8 cellular contexts compared by ENCODE assay signal in genomic region chr12:43758728-43759563, GRCh38. TPM values are rescaled to one million over a fixed set of nuclear protein-coding genes. Genes with fewer than 3 reads are reported as not detected.
DNase-seq lines count a peak whose midpoint lies in the region; ATAC-seq, FAIRE-seq and TF ChIP-seq lines count a peak whose summit lies in the region.

Gene IRAK4, plus strand, starts transcription at chr12:43758951. Its CDS starts 9,161 bp downstream, at chr12:43768112.
Gene PUS7L, minus strand, starts transcription at chr12:43758790. Its CDS starts 3,545 bp downstream, at chr12:43755245.

- peak; percentile 96 for FAIRE-seq in GM18507 (lab: Jason Lieb, UNC)

- H3K4me3 ChIP-seq in hepatocyte: peak within 1 kb of the TSS; percentile 81

- H3K36me3 ChIP-seq in hepatocyte (replicated peaks; ENCODE audit: insufficient read depth, low read depth): no peaks in the 10 kb centered on the region

- peak; percentile 86 for DNase-seq in GM18507 (ENCODE audit: extremely low spot score, insufficient read length, low read depth)
- DNase-seq in NCI-H2029 (lab: John Stamatoyannopoulos, UW): peak; percentile 98
- peak; percentile 90 for DNase-seq in T1000 (lab: John Stamatoyannopoulos, UW)
- peak; percentile 98 for DNase-seq in astrocyte of the hippocampus (ENCODE audit: low read depth, low spot score)
- DNase-seq in hepatocyte (ENCODE audit: low spot score): peak; percentile 99
- DNase-seq in retina: peak; percentile 98
- no peak for DNase-seq in NCI-H2171 (lab: John Stamatoyannopoulos, UW)

- peak; percentile 98 for ATAC-seq in HG02981 (IDR thresholded peaks at IDR 0.05; ENCODE audit: unreplicated experiment)

- H2AFZ ChIP-seq in hepatocyte: peak within 1 kb of the TSS; percentile 87

- H3K79me2 ChIP-seq in hepatocyte: peaks cover 31% of the 10 kb centered on the region

- H3K4me2 ChIP-seq in hepatocyte: peak within 1 kb of the TSS; percentile 85

- H3K27me3 ChIP-seq in hepatocyte: no peaks in the 10 kb centered on the region

- H3K4me1 ChIP-seq in hepatocyte (ENCODE audit: insufficient read depth): peaks cover 17% of the 10 kb centered on the region

- 4% methylated on average over 54 of the region's 54 CpGs for WGBS in hepatocyte (ENCODE audit: low lambda C conversion rate, missing lambda C conversion rate)

- no peaks in the 10 kb centered on the region for H3K9me3 ChIP-seq in hepatocyte (ENCODE audit: low read depth)

- peak within 1 kb of the TSS; percentile 95 for H3K27ac ChIP-seq in hepatocyte

- H4K20me1 ChIP-seq in hepatocyte (ENCODE audit: insufficient read depth, poor library complexity, severe bottlenecking): no peaks in the 10 kb centered on the region

- TF ChIP-seq CTCF in hepatocyte (IDR thresholded peaks at IDR 0.05; ENCODE audit: poor library complexity): peak; percentile 52

- H3K9me2 ChIP-seq in hepatocyte (replicated peaks; ENCODE audit: insufficient read depth): no peaks in the 10 kb centered on the region

RNA-seq across cellular contexts. Expression of gene IRAK4, which starts in this region (rescaled TPM):
- 15.9 and 21.9 TPM in 2 replicates for total RNA-seq in hepatocyte
- polyA plus RNA-seq in hepatocyte: 5.1 and 9.0 TPM in 2 replicates

RNA-seq across cellular contexts. Expression of gene PUS7L, which starts in this region (rescaled TPM):
- 17.7 and 26.8 TPM in 2 replicates for total RNA-seq in hepatocyte
- polyA plus RNA-seq in hepatocyte: 12.7 and 15.0 TPM in 2 replicates
